In the genomic region with DNA sequence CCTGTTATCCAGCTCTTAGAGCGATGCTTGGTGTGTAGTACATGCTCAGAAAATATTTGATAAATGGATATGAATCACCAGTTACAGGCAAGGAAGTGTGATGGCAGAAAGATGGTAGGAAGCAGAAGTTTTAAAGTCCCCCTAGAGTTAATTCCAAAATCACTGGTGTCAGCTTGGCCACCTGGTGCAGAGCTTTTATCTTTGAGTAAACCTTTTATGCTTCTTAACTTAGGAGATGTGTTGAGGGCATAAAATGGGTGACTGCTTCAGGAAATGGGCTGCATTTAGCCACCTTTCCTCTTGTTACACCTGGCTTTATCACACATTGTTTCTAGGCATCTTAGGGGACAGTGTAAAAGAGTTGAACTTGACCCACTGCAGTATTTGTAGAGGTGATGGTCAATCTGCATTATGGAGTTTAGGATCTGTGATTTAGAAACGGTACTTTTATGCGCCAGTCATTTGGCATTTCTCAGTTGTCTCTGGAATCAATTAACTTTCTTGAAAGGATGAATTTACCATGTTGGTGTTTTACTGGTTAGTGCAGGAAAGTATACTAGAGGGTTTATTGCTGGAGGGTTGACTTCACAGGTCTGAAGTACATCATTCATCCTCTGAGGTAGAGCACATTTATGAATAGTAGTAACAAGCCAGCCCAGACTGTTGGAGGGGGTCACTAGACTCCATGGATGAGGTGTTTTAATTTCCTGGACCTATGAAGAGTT, we compare ENCODE assay signal across 12 cellular contexts. TPM values are rescaled to one million over a fixed set of nuclear protein-coding genes. Genes with fewer than 3 reads are reported as not detected.
DNase-seq lines count a peak whose midpoint lies in the region; ATAC-seq and TF ChIP-seq lines count a peak whose summit lies in the region.
"Had no signal": no experiment of that assay in that cellular context is flagged by ENCODE, and none has a peak within 500 bp of the region (broad histone marks: within the 10 kb centered on the region; RNA-seq: fewer than 3 reads in every experiment).

No MANE protein-coding gene starts in this region.

- ATAC-seq in T-helper 17 cell (no peak), left colon (peak; percentile 53)

- peaks cover 83 to 93% (median 89%) of the 10 kb centered on the region in 3 donors for H3K4me1 Mint-ChIP-seq in CD8-positive, alpha-beta memory T cell
- peaks cover 68% of the 10 kb centered on the region for H3K4me1 Mint-ChIP-seq in T-helper 17 cell

- no peaks in the 10 kb centered on the region for H3K27me3 ChIP-seq in BLaER1
- no peaks in the 10 kb centered on the region for H3K27me3 ChIP-seq in CD8-positive, alpha-beta memory T cell (ENCODE audit: insufficient read depth, low read length, poor library complexity, severe bottlenecking)
- H3K27me3 ChIP-seq in MM.1S (replicated peaks; ENCODE audit: insufficient read depth, low read length): no peaks in the 10 kb centered on the region

- peaks cover 99% of the 10 kb centered on the region for H4K20me1 ChIP-seq in BLaER1
- peaks cover 39% of the 10 kb centered on the region for H4K20me1 ChIP-seq in MM.1S (ENCODE audit: insufficient read depth, low read length)

- H3F3A ChIP-seq in MM.1S (ENCODE audit: insufficient read depth, low read length): no peaks in the 10 kb centered on the region

- peak overlapping the region in 6 of 8 donors; percentile 6 to 78 (median 44) for H3K27ac Mint-ChIP-seq in CD8-positive, alpha-beta memory T cell
- peak overlapping the region; percentile 49 for H3K27ac Mint-ChIP-seq in T-helper 17 cell

- intact Hi-C loops in left colon (cut with DNase I, micrococcal nuclease): no loop called here

- TF ChIP-seq CTCF in MM.1S (IDR thresholded peaks at IDR 0.05; ENCODE audit: low read length): no peak

- H3K9me3 Mint-ChIP-seq in CD8-positive, alpha-beta memory T cell: no peaks in the 10 kb centered on the region

- H3K4me1 ChIP-seq in BLaER1 (peaks cover 45% of the 10 kb centered on the region), MM.1S (ENCODE audit: low read length) (peaks cover 26% of the 10 kb centered on the region)
- peaks cover 70% of the 10 kb centered on the region for H3K4me1 ChIP-seq in CD8-positive, alpha-beta memory T cell (ENCODE audit: insufficient read depth, low read length)

- no peak overlapping the region for H3K4me3 ChIP-seq in BLaER1
- no peak overlapping the region for H3K4me3 ChIP-seq in CD8-positive, alpha-beta memory T cell (ENCODE audit: low read length)
- H3K4me3 ChIP-seq in MM.1S (ENCODE audit: low read length): no peak overlapping the region
- H3K4me3 ChIP-seq: GM23248 had no signal

- H3K36me3 ChIP-seq in BLaER1: peaks cover 44% of the 10 kb centered on the region
- H3K36me3 ChIP-seq in CD8-positive, alpha-beta memory T cell (ENCODE audit: insufficient read depth, low read length): no peaks in the 10 kb centered on the region
- H3K36me3 ChIP-seq in MM.1S (replicated peaks; ENCODE audit: insufficient read depth, low read length): no peaks in the 10 kb centered on the region

- POLR2A ChIA-PET in CD8-positive, alpha-beta memory T cell (lab: Charles Lee): no interaction called here

- no peaks in the 10 kb centered on the region for H3K9me2 ChIP-seq in MM.1S (replicated peaks; ENCODE audit: insufficient read depth, low read length)

- H3K27me3 Mint-ChIP-seq in CD8-positive, alpha-beta memory T cell: no peaks in the 10 kb centered on the region
- no peaks in the 10 kb centered on the region for H3K27me3 Mint-ChIP-seq in T-helper 17 cell

- H3K27ac ChIP-seq in BLaER1 (no peak overlapping the region), MM.1S (ENCODE audit: low read length) (no peak overlapping the region)
- no peak overlapping the region for H3K27ac ChIP-seq in CD8-positive, alpha-beta memory T cell (ENCODE audit: low read depth, low read length)
- H3K27ac ChIP-seq: GM23248 had no signal

- H2AFZ ChIP-seq in MM.1S (ENCODE audit: low read length): no peak overlapping the region
- H2AFZ ChIP-seq: GM23248 had no signal

- H3K9me3 ChIP-seq in BLaER1 (no peaks in the 10 kb centered on the region; the same call in 1 of the 2 replicates), T-helper 17 cell (ENCODE audit: control insufficient read depth, low read length, poor library complexity, severe bottlenecking) (no peaks in the 10 kb centered on the region), MM.1S (replicated peaks; ENCODE audit: insufficient read depth, low read length) (no peaks in the 10 kb centered on the region)
- no peaks in the 10 kb centered on the region for H3K9me3 ChIP-seq in CD8-positive, alpha-beta memory T cell (ENCODE audit: low read length)

- peak overlapping the region; percentile 31; the same call in 1 of the 2 replicates for H3K4me2 ChIP-seq in BLaER1
- no peak overlapping the region for H3K4me2 ChIP-seq in MM.1S (ENCODE audit: low read depth, low read length)

- CTCF ChIA-PET in CD8-positive, alpha-beta memory T cell (lab: Charles Lee): interaction anchor here (1.8 kb wide), 1 partner anchor 105 kb away, joined by 4 read pairs; no protein-coding TSS in a partner anchor

- no peak for DNase-seq in CD8-positive, alpha-beta memory T cell
- DNase-seq in T-helper 17 cell (no peak), left colon (no peak), SKM-1 (lab: John Stamatoyannopoulos, UW; ENCODE audit: unreplicated experiment) (no peak), NOMO-1 treated with dmso at 0.1 percent for 144 hours (lab: John Stamatoyannopoulos, UW; ENCODE audit: unreplicated experiment) (no peak), MM.1S (no peak)
- no peak for DNase-seq in stimulated activated CD4-positive, alpha-beta T cell treated with anti-CD3 and anti-CD28 coated beads, Interleukin-2, amount 100 ng/mL, for 48 hours
- DNase-seq: activated CD8-positive, alpha-beta memory T cell treated with anti-CD3 and anti-CD28 coated beads for 24 hours; GM23248; mammary epithelial cell; SHP77 treated with DMSO at 0.1 percent for 48 hours had no signal

- peaks cover 0 to 11% (median 5%) of the 10 kb centered on the region in 3 donors for H3K36me3 Mint-ChIP-seq in CD8-positive, alpha-beta memory T cell
- H3K36me3 Mint-ChIP-seq in T-helper 17 cell (ENCODE audit: low read depth): peaks cover 7% of the 10 kb centered on the region

- peaks cover 100% of the 10 kb centered on the region for H3K79me2 ChIP-seq in MM.1S (ENCODE audit: low read length)

- H3K9ac ChIP-seq in BLaER1: no peak overlapping the region
- no peak overlapping the region for H3K9ac ChIP-seq in MM.1S (ENCODE audit: low read length)
- H3K9ac ChIP-seq: GM23248 had no signal

- H3K4me3 Mint-ChIP-seq in CD8-positive, alpha-beta memory T cell: peak overlapping the region in 1 of 7 donors; percentile 39
- H3K4me3 Mint-ChIP-seq in T-helper 17 cell: no peak overlapping the region

RNA-seq across cellular contexts. Expression of a gene that starts 7.5 kb away (rescaled TPM):
- 10 to 100 TPM; 41.0 to 42.7 TPM for total RNA-seq in CD8-positive, alpha-beta memory T cell
- polyA plus RNA-seq in CD8-positive, alpha-beta memory T cell: 62.6 TPM
- total RNA-seq in T-helper 17 cell (10 to 100 TPM; 34.8 to 38.8 TPM), left colon (10 to 100 TPM; 65.8 to 93.3 TPM)

RNA-seq across cellular contexts. Expression of a gene that starts 9.4 kb away (rescaled TPM):
- total RNA-seq in CD8-positive, alpha-beta memory T cell: 100 to 1,000 TPM; 140 to 142 TPM
- 16.0 TPM for polyA plus RNA-seq in CD8-positive, alpha-beta memory T cell
- total RNA-seq in T-helper 17 cell (10 to 100 TPM; 76.9 to 83.6 TPM), left colon (100 to 1,000 TPM; 179 to 214 TPM)
